14 cellular contexts compared by ENCODE assay signal in genomic region chr9:135215571-135216161, GRCh38.
DNase-seq lines count a peak whose midpoint lies in the region; ATAC-seq and TF ChIP-seq lines count a peak whose summit lies in the region.
"Had no signal": no experiment of that assay in that cellular context is flagged by ENCODE, and none has a peak within 500 bp of the region (broad histone marks: within the 10 kb centered on the region; RNA-seq: fewer than 3 reads in every experiment).

No MANE protein-coding gene starts in this region.

- CTCF ChIA-PET in mammary epithelial cell (lab: Charles Lee; ENCODE audit: low non-redundant PET): no interaction called here

- DNase-seq in NCI-H2196 treated with DMSO at 0.1 percent for 48 hours (lab: John Stamatoyannopoulos, UW; ENCODE audit: unreplicated experiment) (peak; percentile 80), mammary epithelial cell (peak; percentile 8), mucosa of descending colon (peak in 2 of 3 donors; percentile 11 to 24), GM20000 (ENCODE audit: low spot score) (no peak), NOMO-1 treated with DMSO at 0.1 percent for 48 hours (lab: John Stamatoyannopoulos, UW; ENCODE audit: unreplicated experiment) (no peak), NCI-H146 (lab: John Stamatoyannopoulos, UW) (no peak), nucleus accumbens (lab: John Stamatoyannopoulos, UW) (no peak)
- DNase-seq: activated naive CD8-positive, alpha-beta T cell treated with anti-CD3 and anti-CD28 coated beads, Interleukin-2, amount 10 ng/mL, durations not matched to agents 7 days and 5 days; dermis blood vessel endothelial cell; immature natural killer cell; IMR-90; NCI-H2081 treated with DMSO at 0.1 percent for 48 hours; PC-9 had no signal

- H3K4me3 ChIP-seq in BLaER1 treated with 17β-estradiol and CSF1 and Interleukin-3, amounts not matched to agents 10 nM and 100 nM: no peak overlapping the region
- H3K4me3 ChIP-seq in mammary epithelial cell (replicated peaks in 1 of 3; ENCODE audit: insufficient read depth in 1 of 3, low read depth in 2 of 3, low read length in 3 of 3) (no peak overlapping the region), mucosa of descending colon (no peak overlapping the region)
- H3K4me3 ChIP-seq: PC-9 had no signal

- in situ Hi-C loops in mammary epithelial cell (cut with MboI; ENCODE audit: low sequenced_read_pairs in 2 of 2): no loop called here

- peaks cover 0 to 9% (median 0%) of the 10 kb centered on the region in 11 experiments; a peak in 2 of 22 replicates for H3K36me3 ChIP-seq in BLaER1 treated with 17β-estradiol and CSF1 and Interleukin-3, amounts not matched to agents 10 nM and 100 nM
- H3K36me3 ChIP-seq in mammary epithelial cell (ENCODE audit: insufficient read depth, low read length): no peaks in the 10 kb centered on the region
- no peaks in the 10 kb centered on the region for H3K36me3 ChIP-seq in mucosa of descending colon (ENCODE audit: low read depth)

- no peak for TF ChIP-seq CTCF in mammary epithelial cell (conservative IDR thresholded peaks at IDR 0.05 in 1 of 2, IDR thresholded peaks at IDR 0.05 in 1 of 2; ENCODE audit: extremely low read depth in 1 of 2, insufficient read depth in 1 of 2, low read depth in 1 of 2, low read length in 2 of 2)
- no peak for TF ChIP-seq CTCF in mucosa of descending colon (IDR thresholded peaks at IDR 0.05)
- no peak for TF ChIP-seq CTCF in GM20000 (IDR thresholded peaks at IDR 0.05; ENCODE audit: extremely low read depth, missing control alignments)

- no peak for ATAC-seq in mucosa of descending colon

- H4K20me1 ChIP-seq in BLaER1 treated with 17β-estradiol and CSF1 and Interleukin-3, amounts not matched to agents 10 nM and 100 nM: peaks cover 0 to 4% (median 0%) of the 10 kb centered on the region in 11 experiments; a peak in 3 of 22 replicates
- H4K20me1 ChIP-seq in mammary epithelial cell (ENCODE audit: insufficient read depth, low read length): no peaks in the 10 kb centered on the region

- H3K9me3 ChIP-seq in BLaER1 treated with 17β-estradiol and CSF1 and Interleukin-3, amounts not matched to agents 10 nM and 100 nM (replicated peaks in 1 of 11): peaks cover 23 to 28% (median 27%) of the 10 kb centered on the region in 11 experiments
- H3K9me3 ChIP-seq in mammary epithelial cell (replicated peaks; ENCODE audit: insufficient read depth, low read length) (peaks cover 44% of the 10 kb centered on the region), mucosa of descending colon (no peaks in the 10 kb centered on the region)

- H3K27ac ChIP-seq in BLaER1 treated with 17β-estradiol and CSF1 and Interleukin-3, amounts not matched to agents 10 nM and 100 nM: no peak overlapping the region
- no peak overlapping the region for H3K27ac ChIP-seq in mammary epithelial cell (ENCODE audit: insufficient read depth, low read depth, low read length)
- H3K27ac ChIP-seq: PC-9 had no signal

- no peaks in the 10 kb centered on the region for H3K27me3 ChIP-seq in BLaER1 treated with 17β-estradiol and CSF1 and Interleukin-3, amounts not matched to agents 10 nM and 100 nM
- H3K27me3 ChIP-seq in mammary epithelial cell (ENCODE audit: insufficient read depth, low read length): no peaks in the 10 kb centered on the region

- intact Hi-C loops in mammary epithelial cell (cut with micrococcal nuclease): no loop called here
- intact Hi-C loops in mucosa of descending colon (cut with DNase I, micrococcal nuclease): no loop called here

- H3K79me2 ChIP-seq in mammary epithelial cell (ENCODE audit: insufficient read depth, low read length): no peaks in the 10 kb centered on the region

- 6% methylated on average over 9 of the region's 14 CpGs for WGBS in mammary epithelial cell (ENCODE audit: low coverage, missing lambda C conversion rate)

- H3K4me2 ChIP-seq in BLaER1 treated with 17β-estradiol and CSF1 and Interleukin-3, amounts not matched to agents 10 nM and 100 nM: peak overlapping the region in 9 of 11 experiments; percentile 16 to 93 (median 57); a peak in 15 of 22 replicates
- H3K4me2 ChIP-seq in mammary epithelial cell (ENCODE audit: insufficient read depth, low read depth, low read length): no peak overlapping the region
- H3K4me2 ChIP-seq: PC-9 had no signal

- H2AFZ ChIP-seq in mammary epithelial cell (ENCODE audit: low read depth, low read length): no peak overlapping the region
- H2AFZ ChIP-seq: PC-9 had no signal

- dilution Hi-C loops in mammary epithelial cell (cut with HindIII; ENCODE audit: low sequenced_read_pairs): loop anchor here (5.0 kb wide), 1 partner anchor 103 kb away; no protein-coding TSS in a partner anchor

- H3K9ac ChIP-seq in BLaER1 treated with 17β-estradiol and CSF1 and Interleukin-3, amounts not matched to agents 10 nM and 100 nM: no peak overlapping the region
- H3K9ac ChIP-seq in mammary epithelial cell (ENCODE audit: insufficient read depth, low read length): no peak overlapping the region

- no TSS peak for BruUV-seq in mammary epithelial cell (replicated peaks; lab: Mats Ljungman, UMichigan)

- H3K4me1 ChIP-seq in BLaER1 treated with 17β-estradiol and CSF1 and Interleukin-3, amounts not matched to agents 10 nM and 100 nM: peaks cover 6 to 75% (median 52%) of the 10 kb centered on the region in 10 experiments; a peak in 19 of 20 replicates
- no peaks in the 10 kb centered on the region for H3K4me1 ChIP-seq in mammary epithelial cell (ENCODE audit: insufficient read depth, low read length)
- H3K4me1 ChIP-seq in mucosa of descending colon (ENCODE audit: low read depth): no peaks in the 10 kb centered on the region

Comparison
In these comparisons a context has a peak if more than half of its experiments do, and no peak if none do; other contexts are left out.
1. DNase-seq: peak in NCI-H2196 treated with DMSO at 0.1 percent for 48 hours (single experiment), mammary epithelial cell (single experiment) and mucosa of descending colon (2 of 3); none in GM20000 (single experiment), NOMO-1 treated with DMSO at 0.1 percent for 48 hours (single experiment), NCI-H146 (single experiment) and nucleus accumbens (0 of 56).